ENCODE assay signal across 1 cellular context in genomic region chr5:148585988-148586387, GRCh38.
TF ChIP-seq lines count a peak whose summit lies in the region.

No MANE protein-coding gene starts in this region.

TF ChIP-seq in H1, 55 proteins besides CTCF, POLR2A, EP300 and RAD21:
- TF ChIP-seq YY1 (IDR thresholded peaks at IDR 0.05; ENCODE audit: low read depth, low read length) (no peak), RFX5 (IDR thresholded peaks at IDR 0.05; ENCODE audit: borderline replicate concordance, low read depth, low read length) (no peak)
